In the genomic region with DNA sequence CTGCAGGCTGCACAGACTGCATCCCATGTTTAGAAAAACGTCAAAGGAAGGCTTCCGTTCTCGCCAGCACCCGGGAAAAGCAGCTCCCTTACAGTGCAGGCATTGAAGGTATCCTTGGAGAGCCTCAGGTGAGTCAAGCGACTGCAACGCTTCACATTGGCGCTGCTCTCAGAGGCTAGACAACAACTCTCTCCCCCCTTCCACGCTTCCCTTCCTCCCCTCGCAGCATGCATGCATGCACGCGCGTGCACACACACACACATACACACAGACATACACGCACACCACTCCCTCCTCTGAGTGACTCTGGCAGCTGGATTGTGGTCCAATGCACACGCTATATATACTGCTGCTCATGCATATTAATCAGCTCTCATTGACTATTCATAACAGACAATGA, we compare ENCODE assay signal across 23 cellular contexts.
DNase-seq lines count a peak whose midpoint lies in the region; ATAC-seq and TF ChIP-seq lines count a peak whose summit lies in the region.
"Had no signal": no experiment of that assay in that cellular context is flagged by ENCODE, and none has a peak within 500 bp of the region (broad histone marks: within the 10 kb centered on the region; RNA-seq: fewer than 3 reads in every experiment).

No MANE protein-coding gene starts in this region.

- intact Hi-C loops in Right ventricle myocardium inferior (cut with DNase I) (loop anchor here (2.0 kb wide), 1 partner anchor 333 kb away; no protein-coding TSS in a partner anchor), cardiac septum (cut with DNase I) (loop anchor here (5.0 kb wide), 1 partner anchor 331 kb away; no protein-coding TSS in a partner anchor), upper lobe of right lung (cut with DNase I) (loop anchor here (5.0 kb wide), 1 partner anchor 331 kb away; no protein-coding TSS in a partner anchor)

- TF ChIP-seq CTCF in astrocyte of the cerebellum (IDR thresholded peaks at IDR 0.05; ENCODE audit: low read depth, low read length, missing control alignments) (no peak), upper lobe of right lung (IDR thresholded peaks at IDR 0.05) (no peak)

- peaks cover 4% of the 10 kb centered on the region for H3K4me1 ChIP-seq in upper lobe of right lung
- H3K4me1 ChIP-seq: A549 had no signal

- no peak overlapping the region for H3K27ac ChIP-seq in upper lobe of right lung
- H3K27ac ChIP-seq: A549, hepatocyte, VCaP had no signal

- H3K36me3 ChIP-seq in upper lobe of right lung, result no peaks in the 10 kb centered on the region
- H3K36me3 ChIP-seq: stomach had no signal

- in situ Hi-C loops in astrocyte of the cerebellum (cut with HindIII; ENCODE audit: low sequenced_read_pairs), result no loop called here

- no peaks in the 10 kb centered on the region for H3K9me3 ChIP-seq in upper lobe of right lung
- H3K9me3 ChIP-seq: A549, stomach had no signal

- peak overlapping the region; percentile 9 for H3K4me3 ChIP-seq in astrocyte of the cerebellum (ENCODE audit: low read depth, low read length)
- H3K4me3 ChIP-seq in upper lobe of right lung, result no peak overlapping the region
- H3K4me3 ChIP-seq: A549, hepatocyte, smooth muscle cell had no signal

- DNase-seq in Right ventricle myocardium inferior (ENCODE audit: missing footprints) (no peak), cardiac septum (ENCODE audit: low spot score) (no peak), astrocyte of the cerebellum (ENCODE audit: low read depth) (no peak), kidney tubule cell (ENCODE audit: low spot score) (peak; percentile 53), upper lobe of right lung (no peak), LoVo (ENCODE audit: low spot score) (no peak), DMS153 (lab: John Stamatoyannopoulos, UW) (no peak)
- DNase-seq: activated CD4-positive, alpha-beta T cell treated with anti-CD3 and anti-CD28 coated beads, Interleukin-2, amount 50 U/mL, for 4 hours; endodermal cell; mesendoderm; naive thymus-derived CD8-positive, alpha-beta T cell; NCI-H1105 treated with DMSO at 0.1 percent for 48 hours; NCI-H2081 treated with DMSO at 0.1 percent for 48 hours; NCI-H524 treated with DMSO at 0.1 percent for 48 hours; OCI-M1; SIG-M5; stimulated activated CD4-positive, alpha-beta T cell treated with anti-CD3 and anti-CD28 coated beads, Interleukin-4, amount 100 ng/mL, for 24 hours; stomach had no signal

- ATAC-seq in Right ventricle myocardium inferior (peak; percentile 24), upper lobe of right lung (peak; percentile 32), GM18873 (IDR thresholded peaks at IDR 0.05; ENCODE audit: low FRiP score, unreplicated experiment) (no peak)
- ATAC-seq: A549; naive thymus-derived CD8-positive, alpha-beta T cell had no signal

- H3K27me3 ChIP-seq in upper lobe of right lung, result no peaks in the 10 kb centered on the region
- H3K27me3 ChIP-seq: hepatocyte, stomach had no signal
